ENCODE assay signal across 14 cellular contexts in genomic region chr4:52529983-52530382, GRCh38.
DNase-seq lines count a peak whose midpoint lies in the region; ATAC-seq and TF ChIP-seq lines count a peak whose summit lies in the region.
"Had no signal": no experiment of that assay in that cellular context is flagged by ENCODE, and none has a peak within 500 bp of the region (broad histone marks: within the 10 kb centered on the region; RNA-seq: fewer than 3 reads in every experiment).

No MANE protein-coding gene starts in this region.

- H3K27me3 ChIP-seq in brain microvascular endothelial cell (replicated peaks) = no peaks in the 10 kb centered on the region
- H3K27me3 ChIP-seq: BE2C had no signal

- no peaks in the 10 kb centered on the region for H3K27me3 Mint-ChIP-seq in glutamatergic neuron (ENCODE audit: unreplicated experiment)
- H3K27me3 Mint-ChIP-seq in WTC11 (ENCODE audit: low read depth) = peaks cover 3% of the 10 kb centered on the region; the same call in 1 of the 2 replicates

- H3K9me2 ChIP-seq in OCI-LY7 (ENCODE audit: insufficient read depth, low read length) = no peaks in the 10 kb centered on the region

- H3K27ac Mint-ChIP-seq in glutamatergic neuron (ENCODE audit: unreplicated experiment) (no peak overlapping the region), WTC11 (no peak overlapping the region)
- H3K27ac Mint-ChIP-seq: CD4-positive, alpha-beta T cell; GM23338; IgD-negative memory B cell had no signal

- no peak for ATAC-seq in WTC11
- no peak for ATAC-seq in HG03135 (IDR thresholded peaks at IDR 0.05; ENCODE audit: unreplicated experiment)
- ATAC-seq: GM23338, HCT116, HepG2 had no signal

- H3K27ac ChIP-seq in brain microvascular endothelial cell (no peak overlapping the region), OCI-LY7 (ENCODE audit: low read depth, low read length, poor library complexity, severe bottlenecking) (no peak overlapping the region)
- H3K27ac ChIP-seq: C4-2B had no signal

- peak; percentile 2 for TF ChIP-seq CTCF in brain microvascular endothelial cell (IDR thresholded peaks at IDR 0.05; ENCODE audit: low read depth, low read length, missing control alignments)
- peak; percentile 55 for TF ChIP-seq CTCF in glutamatergic neuron (IDR thresholded peaks at IDR 0.05; ENCODE audit: partially characterized antibody, unreplicated experiment)
- peak; percentile 9 for TF ChIP-seq CTCF in retinal pigment epithelial cell (conservative IDR thresholded peaks at IDR 0.05; ENCODE audit: low read depth, low read length)
- TF ChIP-seq CTCF in WTC11 (IDR thresholded peaks at IDR 0.05) = no peak
- no peak for TF ChIP-seq CTCF in OCI-LY7 (conservative IDR thresholded peaks at IDR 0.05; ENCODE audit: low read length)

- H3K4me3 Mint-ChIP-seq in glutamatergic neuron (ENCODE audit: unreplicated experiment) = no peak overlapping the region
- H3K4me3 Mint-ChIP-seq in WTC11 = no peak overlapping the region
- H3K4me3 Mint-ChIP-seq: CD4-positive, alpha-beta T cell; GM23338; IgD-negative memory B cell had no signal

- no peaks in the 10 kb centered on the region for H3K36me3 Mint-ChIP-seq in glutamatergic neuron (ENCODE audit: unreplicated experiment)
- peaks cover 3% of the 10 kb centered on the region for H3K36me3 Mint-ChIP-seq in WTC11

- in situ Hi-C loops in brain microvascular endothelial cell (cut with HindIII; ENCODE audit: low pct_ligation_motif_present, low sequenced_read_pairs) = no loop called here

- H3K36me3 ChIP-seq in brain microvascular endothelial cell (replicated peaks) (no peaks in the 10 kb centered on the region), OCI-LY7 (ENCODE audit: insufficient read depth, low read length) (no peaks in the 10 kb centered on the region)
- H3K36me3 ChIP-seq: BE2C had no signal

- DNase-seq in brain microvascular endothelial cell (no peak), glutamatergic neuron (no peak), retinal pigment epithelial cell (ENCODE audit: low read depth) (no peak), WTC11 (ENCODE audit: low spot score) (no peak), OCI-LY7 (ENCODE audit: low spot score) (no peak)
- DNase-seq: BE2C; Caco-2; CD4-positive, alpha-beta T cell had no signal

- BruUV-seq in OCI-LY7 (replicated peaks; lab: Mats Ljungman, UMichigan) = no TSS peak

- no peak overlapping the region for H2AFZ ChIP-seq in OCI-LY7 (ENCODE audit: low read length)
- H2AFZ ChIP-seq: GM23338 had no signal

- H3K4me2 ChIP-seq in OCI-LY7 (ENCODE audit: low read length) = no peak overlapping the region
- H3K4me2 ChIP-seq: GM23338 had no signal

- H3K9me3 ChIP-seq in OCI-LY7 (ENCODE audit: low read length) = no peaks in the 10 kb centered on the region
- H3K9me3 ChIP-seq: BE2C, Caco-2 had no signal

- H3K4me1 Mint-ChIP-seq in glutamatergic neuron (ENCODE audit: low read depth, unreplicated experiment) = no peaks in the 10 kb centered on the region
- no peaks in the 10 kb centered on the region for H3K4me1 Mint-ChIP-seq in WTC11
- H3K4me1 Mint-ChIP-seq: GM23338, IgD-negative memory B cell had no signal

- POLR2A ChIA-PET in WTC11 (lab: Charles Lee) (no interaction called here), OCI-LY7 (lab: Charles Lee) (no interaction called here)

- H3K9me3 Mint-ChIP-seq in glutamatergic neuron (ENCODE audit: unreplicated experiment) = peaks cover 3% of the 10 kb centered on the region
- H3K9me3 Mint-ChIP-seq in WTC11 = peaks cover 20% of the 10 kb centered on the region
- H3K9me3 Mint-ChIP-seq: CD4-positive, alpha-beta T cell had no signal

- H3K79me2 ChIP-seq in OCI-LY7 (ENCODE audit: insufficient read depth, low read depth, low read length) = no peaks in the 10 kb centered on the region

- H3K4me3 ChIP-seq in brain microvascular endothelial cell (ENCODE audit: low read depth, low read length) = no peak overlapping the region
- H3K4me3 ChIP-seq in retinal pigment epithelial cell (ENCODE audit: low read length) = no peak overlapping the region
- no peak overlapping the region for H3K4me3 ChIP-seq in OCI-LY7 (ENCODE audit: low read depth, low read length, poor library complexity, severe bottlenecking)
- H3K4me3 ChIP-seq: GM23338 had no signal

- no peaks in the 10 kb centered on the region for H4K20me1 ChIP-seq in OCI-LY7 (ENCODE audit: insufficient read depth, low read length)

- H3K4me1 ChIP-seq in OCI-LY7 (ENCODE audit: insufficient read depth, low read length, poor library complexity, severe bottlenecking) = no peaks in the 10 kb centered on the region
- H3K4me1 ChIP-seq: BE2C, Caco-2 had no signal

- CTCF ChIA-PET in WTC11 (lab: Charles Lee) = interaction anchor here (1.2 kb wide), 1 partner anchor 15 kb away, joined by 3 read pairs; no protein-coding TSS in a partner anchor
- CTCF ChIA-PET in OCI-LY7 (lab: Charles Lee; ENCODE audit: unreplicated experiment) = no interaction called here

- intact Hi-C loops in OCI-LY7 (cut with micrococcal nuclease; ENCODE audit: unreplicated experiment) = no loop called here

TF ChIP-seq in WTC11, 78 proteins besides CTCF, POLR2A, EP300 and RAD21:
- TF ChIP-seq ATF2 (CRISPR knock-in tag; IDR thresholded peaks at IDR 0.05; ENCODE audit: borderline replicate concordance, low read depth) (no peak), AFF4 (CRISPR knock-in tag; IDR thresholded peaks at IDR 0.05; ENCODE audit: borderline replicate concordance) (no peak), ATF1 (CRISPR knock-in tag; IDR thresholded peaks at IDR 0.05) (no peak), SMAD3 (CRISPR knock-in tag; IDR thresholded peaks at IDR 0.05; ENCODE audit: borderline replicate concordance) (no peak), PRRX2 (CRISPR knock-in tag; IDR thresholded peaks at IDR 0.05) (no peak), CDX4 (CRISPR knock-in tag; IDR thresholded peaks at IDR 0.05; ENCODE audit: borderline replicate concordance) (no peak), CBFB (CRISPR knock-in tag; IDR thresholded peaks at IDR 0.05; ENCODE audit: low read depth) (no peak)

Comparison
In these comparisons a context has a peak if more than half of its experiments do, and no peak if none do; other contexts are left out.
1. CTCF ChIP-seq: peak in brain microvascular endothelial cell (single experiment), glutamatergic neuron (single experiment) and retinal pigment epithelial cell (single experiment); none in WTC11 (single experiment) and OCI-LY7 (single experiment).